10 cellular contexts compared by ENCODE assay signal in genomic region chr4:142416711-142417275, GRCh38.
DNase-seq lines count a peak whose midpoint lies in the region; ATAC-seq and TF ChIP-seq lines count a peak whose summit lies in the region.
"Had no signal": no experiment of that assay in that cellular context is flagged by ENCODE, and none has a peak within 500 bp of the region (broad histone marks: within the 10 kb centered on the region; RNA-seq: fewer than 3 reads in every experiment).

No MANE protein-coding gene starts in this region.

- H3K27me3 ChIP-seq in CD8-positive, alpha-beta T cell (ENCODE audit: insufficient read depth, low read length), result no peaks in the 10 kb centered on the region
- no peaks in the 10 kb centered on the region for H3K27me3 ChIP-seq in tibial artery
- H3K27me3 ChIP-seq: right lobe of liver had no signal

- H3K27ac Mint-ChIP-seq in CD8-positive, alpha-beta T cell, result peak overlapping the region; percentile 95
- peak overlapping the region; percentile 92 for H3K27ac Mint-ChIP-seq in activated naive CD8-positive, alpha-beta T cell treated with anti-CD3 and anti-CD28 coated beads, Interleukin-2, amount 50 U/mL, for 24 hours

- CTCF ChIA-PET in CD8-positive, alpha-beta T cell (lab: Charles Lee), result interaction anchor here (0.9 to 1.9 kb wide), 4 partner anchors 10 to 62 kb away, joined by 3 to 11 read pairs (median 6); no protein-coding TSS in a partner anchor

- H3K4me1 ChIP-seq in CD8-positive, alpha-beta T cell (ENCODE audit: insufficient read depth, low read length), result peaks cover 26% of the 10 kb centered on the region
- H3K4me1 ChIP-seq in tibial artery, result no peaks in the 10 kb centered on the region
- H3K4me1 ChIP-seq: right lobe of liver had no signal

- POLR2A ChIA-PET in CD8-positive, alpha-beta T cell (lab: Charles Lee), result interaction anchor here (1.0 to 1.6 kb wide), 6 partner anchors 8 to 297 kb away, joined by 3 to 9 read pairs (median 4); no protein-coding TSS in a partner anchor

- ATAC-seq in CD8-positive, alpha-beta T cell, result peak; percentile 91
- peak; percentile 36 for ATAC-seq in HG03442 (IDR thresholded peaks at IDR 0.05; ENCODE audit: unreplicated experiment)
- peak; percentile 98 for ATAC-seq in activated naive CD8-positive, alpha-beta T cell treated with anti-CD3 and anti-CD28 coated beads, Interleukin-2, amount 50 U/mL, for 24 hours
- ATAC-seq in HG02798 (IDR thresholded peaks at IDR 0.05; ENCODE audit: poor library complexity, unreplicated experiment), result no peak

- no peak for TF ChIP-seq CTCF in CD8-positive, alpha-beta T cell (IDR thresholded peaks at IDR 0.05)
- no peak for TF ChIP-seq CTCF in tibial artery (IDR thresholded peaks at IDR 0.05)

- no peaks in the 10 kb centered on the region for H3K27me3 Mint-ChIP-seq in CD8-positive, alpha-beta T cell (ENCODE audit: low read depth)
- H3K27me3 Mint-ChIP-seq in activated naive CD8-positive, alpha-beta T cell treated with anti-CD3 and anti-CD28 coated beads, Interleukin-2, amount 50 U/mL, for 24 hours, result no peaks in the 10 kb centered on the region

- no peaks in the 10 kb centered on the region for H3K36me3 Mint-ChIP-seq in CD8-positive, alpha-beta T cell
- peaks cover 1% of the 10 kb centered on the region for H3K36me3 Mint-ChIP-seq in activated naive CD8-positive, alpha-beta T cell treated with anti-CD3 and anti-CD28 coated beads, Interleukin-2, amount 50 U/mL, for 24 hours (ENCODE audit: low read depth)

- H3K4me3 Mint-ChIP-seq in CD8-positive, alpha-beta T cell, result peak overlapping the region; percentile 77
- H3K4me3 Mint-ChIP-seq in activated naive CD8-positive, alpha-beta T cell treated with anti-CD3 and anti-CD28 coated beads, Interleukin-2, amount 50 U/mL, for 24 hours, result peak overlapping the region; percentile 63

- no peak for DNase-seq in CD8-positive, alpha-beta T cell
- DNase-seq in activated naive CD8-positive, alpha-beta T cell treated with anti-CD3 and anti-CD28 coated beads, Interleukin-2, amount 50 U/mL, for 24 hours, result no peak
- peak; percentile 11 for DNase-seq in medulla oblongata (ENCODE audit: extremely low spot score)
- no peak for DNase-seq in effector CD4-positive, alpha-beta T cell
- DNase-seq in 8988T, result no peak
- no peak for DNase-seq in tibial artery
- DNase-seq: left cardiac atrium, right lobe of liver had no signal

- H3K4me3 ChIP-seq in CD8-positive, alpha-beta T cell (ENCODE audit: low read depth, low read length), result no peak overlapping the region
- H3K4me3 ChIP-seq in tibial artery, result no peak overlapping the region
- H3K4me3 ChIP-seq: right lobe of liver had no signal

- peaks cover 45% of the 10 kb centered on the region for H3K4me1 Mint-ChIP-seq in CD8-positive, alpha-beta T cell (ENCODE audit: low read depth)
- H3K4me1 Mint-ChIP-seq in activated naive CD8-positive, alpha-beta T cell treated with anti-CD3 and anti-CD28 coated beads, Interleukin-2, amount 50 U/mL, for 24 hours, result peaks cover 67% of the 10 kb centered on the region

- intact Hi-C loops in CD8-positive, alpha-beta T cell (cut with DNase I, micrococcal nuclease), result loop anchor here (1.0 to 10.0 kb wide), 5 partner anchors 9 to 771 kb away; partner anchors contain the start of gene USP38 (in 1 of the 2)
- intact Hi-C loops in tibial artery (cut with DNase I; ENCODE audit: low total_unique reads), result no loop called here

- H3K36me3 ChIP-seq in CD8-positive, alpha-beta T cell (ENCODE audit: insufficient read depth, low read length), result no peaks in the 10 kb centered on the region
- H3K36me3 ChIP-seq in tibial artery, result no peaks in the 10 kb centered on the region
- H3K36me3 ChIP-seq: right lobe of liver had no signal

- H3K27ac ChIP-seq in CD8-positive, alpha-beta T cell (ENCODE audit: low read depth, low read length), result peak overlapping the region; percentile 49
- no peak overlapping the region for H3K27ac ChIP-seq in tibial artery
- H3K27ac ChIP-seq: right lobe of liver had no signal

- no peaks in the 10 kb centered on the region for H3K9me3 Mint-ChIP-seq in CD8-positive, alpha-beta T cell
- H3K9me3 Mint-ChIP-seq in activated naive CD8-positive, alpha-beta T cell treated with anti-CD3 and anti-CD28 coated beads, Interleukin-2, amount 50 U/mL, for 24 hours, result peaks cover 13% of the 10 kb centered on the region

- H3K9me3 ChIP-seq in CD8-positive, alpha-beta T cell (ENCODE audit: low read length), result no peaks in the 10 kb centered on the region
- H3K9me3 ChIP-seq in tibial artery, result no peaks in the 10 kb centered on the region
- H3K9me3 ChIP-seq: right lobe of liver had no signal
